Comparison of ENCODE assay signal across 9 cellular contexts in the genomic region with DNA sequence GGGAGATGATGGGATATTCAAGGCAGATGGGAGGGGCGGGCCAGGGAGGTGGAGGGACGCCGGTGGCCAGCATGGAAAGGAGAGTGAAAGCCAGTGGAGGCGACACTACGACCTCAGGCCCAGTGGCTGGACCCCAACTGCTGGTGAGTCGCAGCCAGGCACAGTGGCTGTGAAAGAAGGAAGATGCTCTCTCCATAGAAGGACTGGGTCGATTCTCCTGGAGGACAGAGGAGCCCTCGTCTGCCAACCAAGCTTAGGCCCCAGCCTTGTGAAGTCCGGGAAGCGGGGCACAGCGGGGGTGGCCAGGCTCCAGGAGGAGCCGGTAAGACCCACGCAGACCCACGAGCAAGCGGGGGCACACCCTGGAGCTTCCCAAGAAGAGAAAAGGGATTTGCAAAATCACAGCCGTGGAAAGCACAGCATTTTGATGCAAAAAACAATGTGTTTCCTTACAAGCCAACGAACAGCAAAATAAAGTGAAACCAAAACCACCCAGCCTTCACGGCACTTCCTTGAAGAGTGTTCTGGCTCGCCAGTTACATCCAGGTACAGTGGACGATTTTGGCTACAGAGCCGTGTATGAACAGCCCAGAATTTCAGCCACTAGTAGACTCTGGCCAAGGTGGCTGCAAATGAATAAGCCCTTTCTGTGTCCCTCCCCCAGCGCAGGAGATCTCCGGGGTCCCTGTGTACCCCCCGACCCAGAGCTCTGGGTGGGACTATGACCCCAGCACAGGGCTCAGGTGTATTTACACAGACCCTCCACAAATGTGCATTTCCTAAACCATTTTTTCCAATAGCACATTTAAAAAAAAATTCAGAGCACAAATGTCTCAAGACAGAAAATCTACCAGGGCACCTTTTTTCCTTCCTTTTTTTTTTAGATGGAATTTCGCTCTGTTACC.
DNase-seq lines count a peak whose midpoint lies in the region; ATAC-seq and TF ChIP-seq lines count a peak whose summit lies in the region.
"Had no signal": no experiment of that assay in that cellular context is flagged by ENCODE, and none has a peak within 500 bp of the region (broad histone marks: within the 10 kb centered on the region; RNA-seq: fewer than 3 reads in every experiment).

No MANE protein-coding gene starts in this region.

- H3K36me3 ChIP-seq in MG63, result no peaks in the 10 kb centered on the region

- H3K27me3 ChIP-seq in MG63, result no peaks in the 10 kb centered on the region

- H3K9me3 Mint-ChIP-seq in CD14-positive monocyte, result no peaks in the 10 kb centered on the region
- H3K9me3 Mint-ChIP-seq in activated naive CD8-positive, alpha-beta T cell treated with anti-CD3 and anti-CD28 coated beads for 36 hours, result no peaks in the 10 kb centered on the region
- no peaks in the 10 kb centered on the region for H3K9me3 Mint-ChIP-seq in natural killer cell treated with Interleukin-12 subunit alpha and Interleukin-12 subunit beta and Interleukin-15 and Interleukin-18, amount 100 ng/mL, for 72 hours

- no peak for DNase-seq in CD14-positive monocyte (ENCODE audit: low spot score)
- DNase-seq in MG63, result no peak
- DNase-seq in activated naive CD8-positive, alpha-beta T cell treated with anti-CD3 and anti-CD28 coated beads for 36 hours, result peak; percentile 20
- DNase-seq in natural killer cell treated with Interleukin-12 subunit alpha and Interleukin-12 subunit beta and Interleukin-15 and Interleukin-18, amount 100 ng/mL, for 72 hours (ENCODE audit: low spot score), result no peak
- no peak for DNase-seq in SK-N-DZ (ENCODE audit: low spot score)
- no peak for DNase-seq in NCI-H1694 (lab: John Stamatoyannopoulos, UW)
- DNase-seq: amniotic stem cell had no signal

- peak; percentile 59 to 74 for ATAC-seq in natural killer cell treated with Interleukin-12 subunit alpha and Interleukin-12 subunit beta and Interleukin-15 and Interleukin-18, amount 100 ng/mL, for 72 hours
- ATAC-seq in HG02884 (IDR thresholded peaks at IDR 0.05; ENCODE audit: unreplicated experiment) (no peak), HG02588 (IDR thresholded peaks at IDR 0.05; ENCODE audit: unreplicated experiment) (no peak)

- peaks cover 0 to 2% of the 10 kb centered on the region in 2 donors for H3K36me3 Mint-ChIP-seq in CD14-positive monocyte
- H3K36me3 Mint-ChIP-seq in activated naive CD8-positive, alpha-beta T cell treated with anti-CD3 and anti-CD28 coated beads for 36 hours, result no peaks in the 10 kb centered on the region
- H3K36me3 Mint-ChIP-seq in natural killer cell treated with Interleukin-12 subunit alpha and Interleukin-12 subunit beta and Interleukin-15 and Interleukin-18, amount 100 ng/mL, for 72 hours, result no peaks in the 10 kb centered on the region

- H3K27ac Mint-ChIP-seq in CD14-positive monocyte, result peak overlapping the region; percentile 64 to 94 (median 87)
- H3K27ac Mint-ChIP-seq in activated naive CD8-positive, alpha-beta T cell treated with anti-CD3 and anti-CD28 coated beads for 36 hours, result peak overlapping the region; percentile 91
- peak overlapping the region; percentile 73 to 94 for H3K27ac Mint-ChIP-seq in natural killer cell treated with Interleukin-12 subunit alpha and Interleukin-12 subunit beta and Interleukin-15 and Interleukin-18, amount 100 ng/mL, for 72 hours

- H3K27me3 Mint-ChIP-seq in CD14-positive monocyte (ENCODE audit: low read depth in 3 of 3), result no peaks in the 10 kb centered on the region
- H3K27me3 Mint-ChIP-seq in activated naive CD8-positive, alpha-beta T cell treated with anti-CD3 and anti-CD28 coated beads for 36 hours, result no peaks in the 10 kb centered on the region
- no peaks in the 10 kb centered on the region for H3K27me3 Mint-ChIP-seq in natural killer cell treated with Interleukin-12 subunit alpha and Interleukin-12 subunit beta and Interleukin-15 and Interleukin-18, amount 100 ng/mL, for 72 hours

- no peaks in the 10 kb centered on the region for H3K9me3 ChIP-seq in MG63

- H3K4me3 ChIP-seq in MG63, result peak overlapping the region; percentile 34

- intact Hi-C loops in CD14-positive monocyte (cut with micrococcal nuclease), result no loop called here

- peaks cover 17% of the 10 kb centered on the region for H3K4me1 Mint-ChIP-seq in CD14-positive monocyte
- peaks cover 10% of the 10 kb centered on the region for H3K4me1 Mint-ChIP-seq in activated naive CD8-positive, alpha-beta T cell treated with anti-CD3 and anti-CD28 coated beads for 36 hours
- H3K4me1 Mint-ChIP-seq in natural killer cell treated with Interleukin-12 subunit alpha and Interleukin-12 subunit beta and Interleukin-15 and Interleukin-18, amount 100 ng/mL, for 72 hours (ENCODE audit: low read depth in 2 of 2), result peaks cover 3 to 9% of the 10 kb centered on the region in 2 donors

- no peak for TF ChIP-seq CTCF in CD14-positive monocyte (IDR thresholded peaks at IDR 0.05)

- H3K4me3 Mint-ChIP-seq in CD14-positive monocyte, result peak overlapping the region; percentile 88 to 95
- peak overlapping the region; percentile 78 for H3K4me3 Mint-ChIP-seq in activated naive CD8-positive, alpha-beta T cell treated with anti-CD3 and anti-CD28 coated beads for 36 hours
- H3K4me3 Mint-ChIP-seq in natural killer cell treated with Interleukin-12 subunit alpha and Interleukin-12 subunit beta and Interleukin-15 and Interleukin-18, amount 100 ng/mL, for 72 hours, result peak overlapping the region; percentile 75

Comparison
In these comparisons a context has a peak if more than half of its experiments do, and no peak if none do; other contexts are left out.
1. ATAC-seq: peak in natural killer cell treated with Interleukin-12 subunit alpha and Interleukin-12 subunit beta and Interleukin-15 and Interleukin-18, amount 100 ng/mL, for 72 hours (2 of 2); none in HG02884 (single experiment) and HG02588 (single experiment).
2. Peak in every context shown above with its lines, with median percentiles within 50 percentile points of each other: H3K27ac Mint-ChIP-seq and H3K4me3 Mint-ChIP-seq.